ENCODE assay signal across 15 cellular contexts in genomic region chr17:66375121-66375520, GRCh38.
DNase-seq lines count a peak whose midpoint lies in the region; ATAC-seq and TF ChIP-seq lines count a peak whose summit lies in the region.
"Had no signal": no experiment of that assay in that cellular context is flagged by ENCODE, and none has a peak within 500 bp of the region (broad histone marks: within the 10 kb centered on the region; RNA-seq: fewer than 3 reads in every experiment).

No MANE protein-coding gene starts in this region.

- intact Hi-C loops in activated CD4-positive, alpha-beta T cell treated with anti-CD3 and anti-CD28 coated beads, Interleukin-2, amount 10 ng/mL, durations not matched to agents 24 days and 14 days (cut with micrococcal nuclease) = loop anchor here (10.0 kb wide), 1 partner anchor 50 kb away; no protein-coding TSS in a partner anchor
- intact Hi-C loops in lower lobe of right lung (cut with DNase I) = no loop called here

- H3K4me3 ChIP-seq in Jurkat, Clone E6-1 (ENCODE audit: low read length) = peak overlapping the region; percentile 48; the same call in 1 of the 2 replicates
- no peak overlapping the region for H3K4me3 ChIP-seq in lower lobe of right lung
- H3K4me3 ChIP-seq: sigmoid colon had no signal

- TF ChIP-seq CTCF in progenitor cell of endocrine pancreas (IDR thresholded peaks at IDR 0.05; ENCODE audit: unreplicated experiment) = no peak
- no peak for TF ChIP-seq CTCF in lower lobe of right lung (IDR thresholded peaks at IDR 0.05)

- no peaks in the 10 kb centered on the region for H3K36me3 ChIP-seq in lower lobe of right lung
- H3K36me3 ChIP-seq: sigmoid colon had no signal

- peak overlapping the region; percentile 86 for H3K27ac Mint-ChIP-seq in activated CD4-positive, alpha-beta T cell treated with anti-CD3 and anti-CD28 coated beads, Interleukin-2, amount 10 ng/mL, durations not matched to agents 24 days and 14 days
- peak overlapping the region; percentile 92 for H3K27ac Mint-ChIP-seq in activated naive CD8-positive, alpha-beta T cell treated with anti-CD3 and anti-CD28 coated beads, Interleukin-2, amount 50 U/mL, for 24 hours
- peak overlapping the region; percentile 20 for H3K27ac Mint-ChIP-seq in progenitor cell of endocrine pancreas
- H3K27ac Mint-ChIP-seq: naive B cell had no signal

- no peak for ATAC-seq in activated naive CD8-positive, alpha-beta T cell treated with anti-CD3 and anti-CD28 coated beads, Interleukin-2, amount 50 U/mL, for 24 hours
- ATAC-seq in lower lobe of right lung = no peak
- no peak for ATAC-seq in HG02973 (IDR thresholded peaks at IDR 0.05; ENCODE audit: unreplicated experiment)

- peaks cover 26% of the 10 kb centered on the region for H3K36me3 Mint-ChIP-seq in activated CD4-positive, alpha-beta T cell treated with anti-CD3 and anti-CD28 coated beads, Interleukin-2, amount 10 ng/mL, durations not matched to agents 24 days and 14 days (ENCODE audit: low read depth)
- H3K36me3 Mint-ChIP-seq in activated naive CD8-positive, alpha-beta T cell treated with anti-CD3 and anti-CD28 coated beads, Interleukin-2, amount 50 U/mL, for 24 hours (ENCODE audit: low read depth) = peaks cover 18% of the 10 kb centered on the region
- no peaks in the 10 kb centered on the region for H3K36me3 Mint-ChIP-seq in progenitor cell of endocrine pancreas (ENCODE audit: insufficient read depth)
- H3K36me3 Mint-ChIP-seq: naive B cell had no signal

- H3K4me1 Mint-ChIP-seq in activated CD4-positive, alpha-beta T cell treated with anti-CD3 and anti-CD28 coated beads, Interleukin-2, amount 10 ng/mL, durations not matched to agents 24 days and 14 days = peaks cover 58% of the 10 kb centered on the region
- peaks cover 89% of the 10 kb centered on the region for H3K4me1 Mint-ChIP-seq in activated naive CD8-positive, alpha-beta T cell treated with anti-CD3 and anti-CD28 coated beads, Interleukin-2, amount 50 U/mL, for 24 hours
- H3K4me1 Mint-ChIP-seq in progenitor cell of endocrine pancreas (ENCODE audit: low read depth) = peaks cover 29% of the 10 kb centered on the region
- H3K4me1 Mint-ChIP-seq: naive B cell had no signal

- H3K27ac ChIP-seq in lower lobe of right lung = no peak overlapping the region
- H3K27ac ChIP-seq: sigmoid colon had no signal

- no peaks in the 10 kb centered on the region for H3K9me3 Mint-ChIP-seq in activated CD4-positive, alpha-beta T cell treated with anti-CD3 and anti-CD28 coated beads, Interleukin-2, amount 10 ng/mL, durations not matched to agents 24 days and 14 days
- no peaks in the 10 kb centered on the region for H3K9me3 Mint-ChIP-seq in activated naive CD8-positive, alpha-beta T cell treated with anti-CD3 and anti-CD28 coated beads, Interleukin-2, amount 50 U/mL, for 24 hours
- H3K9me3 Mint-ChIP-seq in progenitor cell of endocrine pancreas (ENCODE audit: low read depth) = no peaks in the 10 kb centered on the region
- H3K9me3 Mint-ChIP-seq: endodermal cell, naive B cell had no signal

- no peaks in the 10 kb centered on the region for H3K27me3 ChIP-seq in lower lobe of right lung (ENCODE audit: low read depth)
- H3K27me3 ChIP-seq: sigmoid colon had no signal

- DNase-seq in activated CD4-positive, alpha-beta T cell treated with anti-CD3 and anti-CD28 coated beads, Interleukin-2, amount 10 ng/mL, durations not matched to agents 24 days and 14 days = no peak
- no peak for DNase-seq in activated CD4-positive, alpha-beta T cell treated with anti-CD3 and anti-CD28 coated beads, Interleukin-2, amount 50 U/mL, for 1 hour
- no peak for DNase-seq in Jurkat, Clone E6-1 (ENCODE audit: low read depth, low spot score)
- DNase-seq in activated naive CD8-positive, alpha-beta T cell treated with anti-CD3 and anti-CD28 coated beads, Interleukin-2, amount 50 U/mL, for 24 hours = no peak
- DNase-seq in progenitor cell of endocrine pancreas (ENCODE audit: low spot score, unreplicated experiment) (no peak), lower lobe of right lung (no peak), NCI-H1436 (lab: John Stamatoyannopoulos, UW) (no peak)
- DNase-seq: ACHN; activated CD4-positive, alpha-beta T cell treated with anti-CD3 and anti-CD28 coated beads for 1 hour; naive B cell; NCI-H1930; sigmoid colon; stimulated activated CD4-positive, alpha-beta T cell treated with anti-CD3 and anti-CD28 coated beads, Interleukin-4, amount 100 ng/mL, for 24 hours had no signal

- H3K9me3 ChIP-seq in lower lobe of right lung = no peaks in the 10 kb centered on the region
- H3K9me3 ChIP-seq: sigmoid colon had no signal

- peaks cover 9% of the 10 kb centered on the region for H3K4me1 ChIP-seq in lower lobe of right lung

- no peaks in the 10 kb centered on the region for H3K27me3 Mint-ChIP-seq in activated CD4-positive, alpha-beta T cell treated with anti-CD3 and anti-CD28 coated beads, Interleukin-2, amount 10 ng/mL, durations not matched to agents 24 days and 14 days
- H3K27me3 Mint-ChIP-seq in activated naive CD8-positive, alpha-beta T cell treated with anti-CD3 and anti-CD28 coated beads, Interleukin-2, amount 50 U/mL, for 24 hours = no peaks in the 10 kb centered on the region
- no peaks in the 10 kb centered on the region for H3K27me3 Mint-ChIP-seq in progenitor cell of endocrine pancreas

- peak overlapping the region; percentile 64 for H3K4me3 Mint-ChIP-seq in activated CD4-positive, alpha-beta T cell treated with anti-CD3 and anti-CD28 coated beads, Interleukin-2, amount 10 ng/mL, durations not matched to agents 24 days and 14 days
- peak overlapping the region; percentile 51 for H3K4me3 Mint-ChIP-seq in activated naive CD8-positive, alpha-beta T cell treated with anti-CD3 and anti-CD28 coated beads, Interleukin-2, amount 50 U/mL, for 24 hours
- no peak overlapping the region for H3K4me3 Mint-ChIP-seq in progenitor cell of endocrine pancreas (ENCODE audit: low read depth)
- H3K4me3 Mint-ChIP-seq: naive B cell had no signal

Comparison
In these comparisons a context has a peak if more than half of its experiments do, and no peak if none do; other contexts are left out.
1. H3K27ac Mint-ChIP-seq: peak in every context shown above with its lines; median percentile 92 in activated naive CD8-positive, alpha-beta T cell treated with anti-CD3 and anti-CD28 coated beads, Interleukin-2, amount 50 U/mL, for 24 hours; 86 in activated CD4-positive, alpha-beta T cell treated with anti-CD3 and anti-CD28 coated beads, Interleukin-2, amount 10 ng/mL, durations not matched to agents 24 days and 14 days; 20 in progenitor cell of endocrine pancreas.